ENCODE assay signal across 11 cellular contexts in genomic region chr11:96055706-96056387, GRCh38.
A peak's percentile ranks its signal among the peaks of the same experiment; 100 is the strongest.
DNase-seq lines count a peak whose midpoint lies in the region; ATAC-seq and TF ChIP-seq lines count a peak whose summit lies in the region.
"Had no signal": no experiment of that assay in that cellular context is flagged by ENCODE, and none has a peak within 500 bp of the region (broad histone marks: within the 10 kb centered on the region; RNA-seq: fewer than 3 reads in every experiment).

No MANE protein-coding gene starts in this region.

- no peaks in the 10 kb centered on the region for H3K27me3 Mint-ChIP-seq in activated naive CD4-positive, alpha-beta T cell treated with anti-CD3 and anti-CD28 coated beads, Interleukin-2, amount 10 ng/mL, durations not matched to agents 7 days and 5 days
- no peaks in the 10 kb centered on the region for H3K27me3 Mint-ChIP-seq in activated naive CD8-positive, alpha-beta T cell treated with anti-CD3 and anti-CD28 coated beads, Interleukin-2, amount 50 U/mL, for 24 hours
- H3K27me3 Mint-ChIP-seq: activated naive CD8-positive, alpha-beta T cell treated with anti-CD3 and anti-CD28 coated beads, Interleukin-2, amount 10 ng/mL, durations not matched to agents 7 days and 5 days; CD8-positive, alpha-beta memory T cell had no signal

- CTCF ChIA-PET in activated naive CD4-positive, alpha-beta T cell treated with anti-CD3 and anti-CD28 coated beads, Interleukin-2, amount 10 ng/mL, durations not matched to agents 7 days and 5 days (lab: Charles Lee): interaction anchor here (0.6 to 9.3 kb wide), 20 partner anchors 8 to 372 kb away, joined by 3 to 114 read pairs (median 4); partner anchors contain the start of genes CCDC82, JRKL and MAML2

- H3K27me3 ChIP-seq in left lung (no peaks in the 10 kb centered on the region), uterus (no peaks in the 10 kb centered on the region)

- H3K36me3 Mint-ChIP-seq in activated naive CD4-positive, alpha-beta T cell treated with anti-CD3 and anti-CD28 coated beads, Interleukin-2, amount 10 ng/mL, durations not matched to agents 7 days and 5 days: peaks cover 37% of the 10 kb centered on the region
- peaks cover 32% of the 10 kb centered on the region for H3K36me3 Mint-ChIP-seq in activated naive CD8-positive, alpha-beta T cell treated with anti-CD3 and anti-CD28 coated beads, Interleukin-2, amount 50 U/mL, for 24 hours (ENCODE audit: low read depth)

- no peaks in the 10 kb centered on the region for H3K9me3 ChIP-seq in left lung
- H3K9me3 ChIP-seq in uterus: no peaks in the 10 kb centered on the region

- intact Hi-C loops in left lung (cut with DNase I) (loop anchor here in 1 of 2 donors (10.0 kb wide), 1 partner anchor 289 kb away; the partner anchor contains the start of gene MAML2), uterus (cut with DNase I; ENCODE audit: low total_unique reads) (no loop called here)

- no peak for TF ChIP-seq POLR2A in uterus (IDR thresholded peaks at IDR 0.05)

- H3K4me3 ChIP-seq in left lung (no peak overlapping the region), uterus (no peak overlapping the region)

- no peaks in the 10 kb centered on the region for H3K36me3 ChIP-seq in left lung
- H3K36me3 ChIP-seq in uterus: no peaks in the 10 kb centered on the region

- TF ChIP-seq CTCF in left lung (IDR thresholded peaks at IDR 0.05): no peak
- TF ChIP-seq CTCF in uterus (IDR thresholded peaks at IDR 0.05): no peak

- H3K4me3 Mint-ChIP-seq in activated naive CD4-positive, alpha-beta T cell treated with anti-CD3 and anti-CD28 coated beads, Interleukin-2, amount 10 ng/mL, durations not matched to agents 7 days and 5 days: no peak overlapping the region
- H3K4me3 Mint-ChIP-seq in activated naive CD8-positive, alpha-beta T cell treated with anti-CD3 and anti-CD28 coated beads, Interleukin-2, amount 50 U/mL, for 24 hours: no peak overlapping the region
- H3K4me3 Mint-ChIP-seq: activated naive CD8-positive, alpha-beta T cell treated with anti-CD3 and anti-CD28 coated beads, Interleukin-2, amount 10 ng/mL, durations not matched to agents 7 days and 5 days; CD8-positive, alpha-beta memory T cell had no signal

- peak overlapping the region; percentile 23 to 34 for H3K27ac ChIP-seq in left lung
- peak overlapping the region; percentile 13 to 32 for H3K27ac ChIP-seq in uterus

- no peaks in the 10 kb centered on the region for H3K9me3 Mint-ChIP-seq in activated naive CD4-positive, alpha-beta T cell treated with anti-CD3 and anti-CD28 coated beads, Interleukin-2, amount 10 ng/mL, durations not matched to agents 7 days and 5 days
- H3K9me3 Mint-ChIP-seq in activated naive CD8-positive, alpha-beta T cell treated with anti-CD3 and anti-CD28 coated beads, Interleukin-2, amount 50 U/mL, for 24 hours: peaks cover 5% of the 10 kb centered on the region
- H3K9me3 Mint-ChIP-seq: activated naive CD8-positive, alpha-beta T cell treated with anti-CD3 and anti-CD28 coated beads, Interleukin-2, amount 10 ng/mL, durations not matched to agents 7 days and 5 days; CD8-positive, alpha-beta memory T cell had no signal

- no peak overlapping the region for H3K27ac Mint-ChIP-seq in activated naive CD4-positive, alpha-beta T cell treated with anti-CD3 and anti-CD28 coated beads, Interleukin-2, amount 10 ng/mL, durations not matched to agents 7 days and 5 days
- peak overlapping the region; percentile 76 for H3K27ac Mint-ChIP-seq in activated naive CD8-positive, alpha-beta T cell treated with anti-CD3 and anti-CD28 coated beads, Interleukin-2, amount 50 U/mL, for 24 hours
- H3K27ac Mint-ChIP-seq: activated naive CD8-positive, alpha-beta T cell treated with anti-CD3 and anti-CD28 coated beads, Interleukin-2, amount 10 ng/mL, durations not matched to agents 7 days and 5 days had no signal

- peak; percentile 61 for ATAC-seq in activated naive CD8-positive, alpha-beta T cell treated with anti-CD3 and anti-CD28 coated beads, Interleukin-2, amount 50 U/mL, for 24 hours
- peak; percentile 53 for ATAC-seq in left lung

- peaks cover 32% of the 10 kb centered on the region for H3K4me1 Mint-ChIP-seq in activated naive CD4-positive, alpha-beta T cell treated with anti-CD3 and anti-CD28 coated beads, Interleukin-2, amount 10 ng/mL, durations not matched to agents 7 days and 5 days
- H3K4me1 Mint-ChIP-seq in activated naive CD8-positive, alpha-beta T cell treated with anti-CD3 and anti-CD28 coated beads, Interleukin-2, amount 50 U/mL, for 24 hours: peaks cover 80% of the 10 kb centered on the region

- H3K4me1 ChIP-seq in left lung (peaks cover 14 to 16% of the 10 kb centered on the region in 2 donors), uterus (peaks cover 0 to 5% of the 10 kb centered on the region in 2 donors)

- peak; percentile 14 for DNase-seq in activated naive CD4-positive, alpha-beta T cell treated with Interleukin-2 at 50 U/mL for 16 hours
- no peak for DNase-seq in activated naive CD4-positive, alpha-beta T cell treated with anti-CD3 and anti-CD28 coated beads, Interleukin-2, amount 10 ng/mL, durations not matched to agents 7 days and 5 days
- DNase-seq in activated naive CD8-positive, alpha-beta T cell treated with anti-CD3 and anti-CD28 coated beads, Interleukin-2, amount 50 U/mL, for 24 hours: no peak
- no peak for DNase-seq in left lung
- DNase-seq in uterus: no peak
- DNase-seq in NK-92 (lab: John Stamatoyannopoulos, UW; ENCODE audit: unreplicated experiment): no peak
- no peak for DNase-seq in activated CD4-positive, CD25-positive, alpha-beta regulatory T cell (lab: John Stamatoyannopoulos, UW)
- no peak for DNase-seq in T-helper 9 cell
- DNase-seq: activated naive CD8-positive, alpha-beta T cell treated with anti-CD3 and anti-CD28 coated beads, Interleukin-2, amount 10 ng/mL, durations not matched to agents 7 days and 5 days; CD8-positive, alpha-beta memory T cell; Right ventricle myocardium superior had no signal
